ENCODE assay signal across 20 cellular contexts in genomic region chr15:77191230-77191834, GRCh38.
"Had no signal": no experiment of that assay in that cellular context is flagged by ENCODE, and none has a peak within 500 bp of the region (broad histone marks: within the 10 kb centered on the region; RNA-seq: fewer than 3 reads in every experiment).

No MANE protein-coding gene starts in this region.

- H3K27me3 ChIP-seq: esophagus squamous epithelium, foreskin keratinocyte, hepatocyte, neutrophil, spleen, stomach, uterus had no signal

- H3K27ac ChIP-seq: esophagus squamous epithelium, foreskin keratinocyte, hepatocyte, neutrophil, psoas muscle, stomach, uterus had no signal

- H3K27me3 Mint-ChIP-seq: effector memory CD8-positive, alpha-beta T cell; memory B cell; naive B cell had no signal

- H3K36me3 Mint-ChIP-seq: naive B cell had no signal

- H3K4me3 ChIP-seq: esophagus squamous epithelium, hepatocyte, psoas muscle, spleen, stomach, uterus had no signal

- H3K9me3 Mint-ChIP-seq: effector memory CD8-positive, alpha-beta T cell; memory B cell; naive B cell had no signal

- H3K36me3 ChIP-seq: esophagus squamous epithelium, neutrophil, spleen, stomach, uterus had no signal

- H2AFZ ChIP-seq: hepatocyte had no signal

- H3K9me3 ChIP-seq: esophagus squamous epithelium, neutrophil, psoas muscle, spleen, stomach, uterus had no signal

- H3K4me2 ChIP-seq: hepatocyte had no signal

- H3K4me1 ChIP-seq: foreskin keratinocyte, psoas muscle, uterus had no signal

- ATAC-seq: effector memory CD8-positive, alpha-beta T cell; foreskin keratinocyte; psoas muscle; sciatic nerve had no signal

- H3K27ac Mint-ChIP-seq: effector memory CD8-positive, alpha-beta T cell; memory B cell; naive B cell had no signal

- DNase-seq: effector memory CD8-positive, alpha-beta T cell; esophagus squamous epithelium; foreskin keratinocyte; head of caudate nucleus; naive B cell; psoas muscle; retina; spleen; stimulated activated CD4-positive, alpha-beta T cell treated with anti-CD3 and anti-CD28 coated beads, Interleukin-15, amount 100 ng/mL, for 24 hours; stimulated activated CD4-positive, alpha-beta T cell treated with anti-CD3 and anti-CD28 coated beads, Interleukin-1b, Interleukin-23, amount 100 ng/mL, for 48 hours; stimulated activated CD4-positive, alpha-beta T cell treated with anti-CD3 and anti-CD28 coated beads, Interleukin-4, amount 100 ng/mL, for 4 hours; stimulated activated naive CD4-positive, alpha-beta T cell; stomach; substantia nigra; trophoblast cell; uterus had no signal

- H3K4me3 Mint-ChIP-seq: effector memory CD8-positive, alpha-beta T cell; memory B cell; naive B cell had no signal

- H3K79me2 ChIP-seq: hepatocyte had no signal
